Comparison of ENCODE assay signal across 8 cellular contexts in genomic region chr14:68977137-68977740, GRCh38. TPM values are rescaled to one million over a fixed set of nuclear protein-coding genes. Genes with fewer than 3 reads are reported as not detected.
A peak's percentile ranks its signal among the peaks of the same experiment; 100 is the strongest.
DNase-seq lines count a peak whose midpoint lies in the region; ATAC-seq lines count a peak whose summit lies in the region.

No MANE protein-coding gene starts in this region.

- H3K36me3 ChIP-seq in iPS DF 6.9 (ENCODE audit: control insufficient read depth, insufficient read depth, low read length), result peaks cover 10% of the 10 kb centered on the region; the same call in 1 of the 2 replicates

- H3K27me3 Mint-ChIP-seq in activated T-cell treated with anti-CD3 and anti-CD28 coated beads, Interleukin-2, amount 50 U/mL, for 72 hours (ENCODE audit: low read depth), result peaks cover 7% of the 10 kb centered on the region

- H3K4me3 ChIP-seq in iPS DF 6.9 (ENCODE audit: low read length), result peak overlapping the region; percentile 86; the same call in 1 of the 2 replicates

- H3K4me1 ChIP-seq in iPS DF 6.9 (ENCODE audit: control insufficient read depth, insufficient read depth, low read length), result 0 out of 2 replicates have a peak, but pooled peaks cover 1% of the 10 kb centered on the region

- H3K9me3 Mint-ChIP-seq in activated T-cell treated with anti-CD3 and anti-CD28 coated beads, Interleukin-2, amount 50 U/mL, for 72 hours, result peaks cover 3 to 6% of the 10 kb centered on the region in 2 donors

- H3K27me3 ChIP-seq in iPS DF 6.9 (ENCODE audit: control insufficient read depth, insufficient read depth, low read length), result no peaks in the 10 kb centered on the region

- no CpG with 5 or more reads among the region's 9 CpGs for WGBS in iPS DF 6.9 (ENCODE audit: insufficient coverage, insufficient read length)

- H3K27ac ChIP-seq in iPS DF 6.9 (ENCODE audit: low read length), result no peak overlapping the region

- peaks cover 16 to 31% of the 10 kb centered on the region in 2 donors for H3K36me3 Mint-ChIP-seq in activated T-cell treated with anti-CD3 and anti-CD28 coated beads, Interleukin-2, amount 50 U/mL, for 72 hours (ENCODE audit: insufficient read depth in 2 of 2)

- H3K4me1 Mint-ChIP-seq in activated T-cell treated with anti-CD3 and anti-CD28 coated beads, Interleukin-2, amount 50 U/mL, for 72 hours (ENCODE audit: low read depth), result peaks cover 49% of the 10 kb centered on the region

- no peaks in the 10 kb centered on the region for H3K9me3 ChIP-seq in iPS DF 6.9 (ENCODE audit: control insufficient read depth, insufficient read depth, low read length)

- H3K27ac Mint-ChIP-seq in activated T-cell treated with anti-CD3 and anti-CD28 coated beads, Interleukin-2, amount 50 U/mL, for 72 hours, result peak overlapping the region; percentile 67

- DNase-seq in DMS79 treated with DMSO at 0.1 percent for 48 hours (lab: John Stamatoyannopoulos, UW), result peak; percentile 65
- no peak for DNase-seq in DMS79 (lab: John Stamatoyannopoulos, UW)
- peak in 1 of 2 donors; percentile 36 for DNase-seq in activated T-cell treated with anti-CD3 and anti-CD28 coated beads, Interleukin-2, amount 50 U/mL, for 72 hours
- no peak for DNase-seq in iPS DF 6.9 (ENCODE audit: low read depth, low spot score)
- DNase-seq in stimulated activated CD8-positive, alpha-beta memory T cell treated with anti-CD3 and anti-CD28 coated beads, Interleukin-4, amount 100 ng/mL, for 48 hours, result peak; percentile 46
- no peak for DNase-seq in putamen (ENCODE audit: low spot score)

- ATAC-seq in activated T-cell treated with anti-CD3 and anti-CD28 coated beads, Interleukin-2, amount 50 U/mL, for 72 hours (replicated peaks in 1 of 2), result peak; percentile 10 to 14
- no peak for ATAC-seq in GM21619 (IDR thresholded peaks at IDR 0.05; ENCODE audit: unreplicated experiment)
- no peak for ATAC-seq in HG03025 (IDR thresholded peaks at IDR 0.05; ENCODE audit: low FRiP score, unreplicated experiment)

- peak overlapping the region; percentile 91 to 92 for H3K4me3 Mint-ChIP-seq in activated T-cell treated with anti-CD3 and anti-CD28 coated beads, Interleukin-2, amount 50 U/mL, for 72 hours

RNA-seq across cellular contexts. Expression of gene ACTN1, which starts 1.9 kb away (rescaled TPM):
- total RNA-seq in activated T-cell treated with anti-CD3 and anti-CD28 coated beads, Interleukin-2, amount 50 U/mL, for 72 hours, result 10 to 100 TPM; 42.6 to 50.7 TPM

Comparison
In these comparisons a context has a peak if more than half of its experiments do, and no peak if none do; other contexts are left out.
1. DNase-seq: peak in DMS79 treated with DMSO at 0.1 percent for 48 hours (single experiment) and stimulated activated CD8-positive, alpha-beta memory T cell treated with anti-CD3 and anti-CD28 coated beads, Interleukin-4, amount 100 ng/mL, for 48 hours (single experiment); none in DMS79 (single experiment), iPS DF 6.9 (single experiment) and putamen (single experiment).
2. ATAC-seq: peak in activated T-cell treated with anti-CD3 and anti-CD28 coated beads, Interleukin-2, amount 50 U/mL, for 72 hours (2 of 2); none in GM21619 (single experiment) and HG03025 (single experiment).